Comparison of ENCODE assay signal across 12 cellular contexts in genomic region chr15:57387644-57388076, GRCh38. TPM values are rescaled to one million over a fixed set of nuclear protein-coding genes. Genes with fewer than 3 reads are reported as not detected.
A peak's percentile ranks its signal among the peaks of the same experiment; 100 is the strongest.
DNase-seq lines count a peak whose midpoint lies in the region; ATAC-seq, FAIRE-seq and TF ChIP-seq lines count a peak whose summit lies in the region.
"Had no signal": no experiment of that assay in that cellular context is flagged by ENCODE, and none has a peak within 500 bp of the region (broad histone marks: within the 10 kb centered on the region; RNA-seq: fewer than 3 reads in every experiment).

No MANE protein-coding gene starts in this region.

- CTCF ChIA-PET in H1 (lab: Charles Lee; ENCODE audit: partially characterized antibody), result interaction anchor here (0.9 to 4.5 kb wide), 15 partner anchors 10 to 155 kb away, joined by 3 to 17 read pairs (median 5); partner anchors contain the start of gene CGNL1

- H3K4me2 ChIP-seq in H1 (ENCODE audit: insufficient read depth in 1 of 2, low read depth in 2 of 2, low read length in 2 of 2), result peak overlapping the region; percentile 86 to 100
- H3K4me2 ChIP-seq in mesenchymal stem cell (ENCODE audit: low read length, poor library complexity, severe bottlenecking), result peak overlapping the region; percentile 41

- no peaks in the 10 kb centered on the region for H4K20me1 ChIP-seq in H1 (replicated peaks in 1 of 2; ENCODE audit: control insufficient read depth in 1 of 2, insufficient read depth in 2 of 2, low read length in 2 of 2)

- H3K14ac ChIP-seq in H1 (ENCODE audit: insufficient read length) (no peak overlapping the region), mesenchymal stem cell (ENCODE audit: low read length in 2 of 2) (no peak overlapping the region)

- 6% methylated on average over 2 of the region's 2 CpGs; no CpG with 5 or more reads in 1 of the 2 experiments for WGBS in H1 (ENCODE audit: extremely low coverage in 1 of 2, insufficient coverage in 1 of 2, insufficient read length in 1 of 2, insufficient replicate concordance in 2 of 2, low coverage in 1 of 2, low lambda C conversion rate in 2 of 2, missing lambda C conversion rate in 1 of 2), 2 experiments
- 6% methylated on average over 2 of the region's 2 CpGs for WGBS in mesenchymal stem cell

- H2BK15ac ChIP-seq in H1 (ENCODE audit: low read length) (no peak overlapping the region), mesenchymal stem cell (ENCODE audit: low read depth, poor library complexity, severe bottlenecking) (no peak overlapping the region)

- ATAC-seq in upper lobe of right lung, result peak; percentile 53
- no peak for ATAC-seq in HG03442 (IDR thresholded peaks at IDR 0.05; ENCODE audit: unreplicated experiment)
- ATAC-seq in HG03175 (IDR thresholded peaks at IDR 0.05; ENCODE audit: unreplicated experiment), result no peak

- FAIRE-seq in H1 (lab: Jason Lieb, UNC), result peak; percentile 55

- H4K91ac ChIP-seq in H1 (replicated peaks; ENCODE audit: insufficient read length, low read length) (no peak overlapping the region), mesenchymal stem cell (ENCODE audit: low read length) (no peak overlapping the region)

- H3K27me3 ChIP-seq in right atrium auricular region (no peaks in the 10 kb centered on the region), H1 (replicated peaks in 1 of 4; ENCODE audit: control insufficient read depth in 3 of 4, extremely low read depth in 1 of 4, insufficient read depth in 3 of 4, low read length in 3 of 4) (no peaks in the 10 kb centered on the region), mesenchymal stem cell (ENCODE audit: control insufficient read depth in 1 of 2, insufficient read depth in 1 of 2, low read length in 2 of 2) (peaks cover 0 to 66% of the 10 kb centered on the region in 2 experiments), upper lobe of right lung (no peaks in the 10 kb centered on the region)
- H3K27me3 ChIP-seq: brain microvascular endothelial cell, transverse colon had no signal

- peaks cover 23% of the 10 kb centered on the region for H3K79me1 ChIP-seq in H1 (ENCODE audit: low read depth, low read length)
- peaks cover 25% of the 10 kb centered on the region for H3K79me1 ChIP-seq in mesenchymal stem cell (replicated peaks; ENCODE audit: low read length, poor library complexity, severe bottlenecking)

- H4K8ac ChIP-seq in H1 (ENCODE audit: extremely low read depth, insufficient read depth, low read length) (no peak overlapping the region), mesenchymal stem cell (ENCODE audit: low read length) (no peak overlapping the region)

- H2AFZ ChIP-seq in H1 (ENCODE audit: low read length), result no peak overlapping the region
- H2AFZ ChIP-seq in mesenchymal stem cell (ENCODE audit: low read depth, low read length), result no peak overlapping the region

- no peak overlapping the region for H2BK12ac ChIP-seq in H1 (ENCODE audit: low read depth, low read length)
- H2BK12ac ChIP-seq in mesenchymal stem cell (ENCODE audit: low read length in 2 of 2), result no peak overlapping the region

- intact Hi-C loops in cardiac septum (cut with DNase I), result no loop called here
- intact Hi-C loops in upper lobe of right lung (cut with DNase I), result no loop called here

- H3K9me3 ChIP-seq in right atrium auricular region (no peaks in the 10 kb centered on the region), H1 (ENCODE audit: insufficient read depth in 2 of 2, low read depth in 1 of 2, low read length in 1 of 2) (no peaks in the 10 kb centered on the region), mesenchymal stem cell (ENCODE audit: control insufficient read depth, low read length) (peaks cover 5% of the 10 kb centered on the region), upper lobe of right lung (no peaks in the 10 kb centered on the region)
- H3K9me3 ChIP-seq: transverse colon had no signal

- peak in 1 of 2 experiments; percentile 15; a peak in 1 of 4 replicates for TF ChIP-seq RAD21 in H1 (IDR thresholded peaks at IDR 0.05 in 1 of 2, conservative IDR thresholded peaks at IDR 0.05 in 1 of 2; ENCODE audit: low read depth in 2 of 2, low read length in 2 of 2)

- H3K4ac ChIP-seq in H1 (replicated peaks; ENCODE audit: insufficient read length, low read depth, low read length) (no peak overlapping the region), mesenchymal stem cell (ENCODE audit: low read depth in 1 of 2, low read length in 2 of 2) (no peak overlapping the region)

- no peak overlapping the region for H3K56ac ChIP-seq in H1 (replicated peaks; ENCODE audit: insufficient read length, low read depth, low read length)

- TF ChIP-seq CTCF in right atrium auricular region (IDR thresholded peaks at IDR 0.05), result no peak
- no peak for TF ChIP-seq CTCF in H1 (IDR thresholded peaks at IDR 0.05; ENCODE audit: control extremely low read depth in 1 of 3, insufficient read depth in 1 of 3, low read depth in 1 of 3, low read length in 3 of 3)
- no peak for TF ChIP-seq CTCF in upper lobe of right lung (IDR thresholded peaks at IDR 0.05)

- H3K9ac ChIP-seq in H1 (replicated peaks in 1 of 4; ENCODE audit: extremely low read depth in 1 of 4, low read depth in 3 of 4, low read length in 3 of 4), result peak overlapping the region in 3 of 4 experiments; percentile 19 to 61 (median 20); a peak in 3 of 7 replicates
- H3K9ac ChIP-seq in mesenchymal stem cell (ENCODE audit: low read length), result no peak overlapping the region

- H3K23ac ChIP-seq in H1 (ENCODE audit: insufficient read length) (no peak overlapping the region), mesenchymal stem cell (ENCODE audit: low read length in 2 of 2) (no peak overlapping the region)

- peak; percentile 55 for DNase-seq in right atrium auricular region (ENCODE audit: low spot score)
- DNase-seq in cardiac septum (ENCODE audit: low spot score), result no peak
- DNase-seq in H1 (ENCODE audit: low read depth in 1 of 2, low spot score in 2 of 2), result no peak
- no peak for DNase-seq in mesenchymal stem cell
- no peak for DNase-seq in upper lobe of right lung
- no peak for DNase-seq in occipital lobe (lab: John Stamatoyannopoulos, UW)
- DNase-seq: brain microvascular endothelial cell, NCI-H1048, SW 1271, transverse colon had no signal

- H3K18ac ChIP-seq in H1 (ENCODE audit: extremely low read depth, low read length) (peak overlapping the region; percentile 92; the same call in 1 of the 2 replicates), mesenchymal stem cell (ENCODE audit: low read depth in 1 of 2, low read length in 2 of 2) (no peak overlapping the region)

- H2AK5ac ChIP-seq in H1 (ENCODE audit: low read depth, low read length), result no peak overlapping the region
- H2AK5ac ChIP-seq in mesenchymal stem cell (ENCODE audit: low read length, severe bottlenecking), result peak overlapping the region; percentile 89

- H3K79me2 ChIP-seq in H1 (ENCODE audit: control insufficient read depth in 1 of 2, insufficient read depth in 2 of 2, low read length in 2 of 2), result peaks cover 8 to 79% of the 10 kb centered on the region in 2 experiments; a peak in 3 of 4 replicates

- H4K5ac ChIP-seq in H1 (ENCODE audit: insufficient read length, low read depth, low read length), result peak overlapping the region; percentile 73

- no peak overlapping the region for H2BK20ac ChIP-seq in H1 (ENCODE audit: low read length)

- no peaks in the 10 kb centered on the region for H3K36me3 ChIP-seq in right atrium auricular region
- H3K36me3 ChIP-seq in H1 (ENCODE audit: control insufficient read depth in 2 of 4, insufficient read depth in 4 of 4, low read length in 3 of 4), result no peaks in the 10 kb centered on the region
- peaks cover 0 to 6% of the 10 kb centered on the region in 2 experiments for H3K36me3 ChIP-seq in mesenchymal stem cell (ENCODE audit: control insufficient read depth in 1 of 2, insufficient read depth in 2 of 2, low read depth in 1 of 2, low read length in 2 of 2)
- no peaks in the 10 kb centered on the region for H3K36me3 ChIP-seq in upper lobe of right lung
- H3K36me3 ChIP-seq: brain microvascular endothelial cell, transverse colon had no signal

- TF ChIP-seq POLR2A in H1 (IDR thresholded peaks at IDR 0.05; ENCODE audit: control extremely low read depth in 1 of 2, low read depth in 2 of 2, low read length in 2 of 2), result 0 out of 3 replicates have a peak, but pooled peaks of 1 of the 2 experiments have one; percentile 21

- H3K27ac ChIP-seq in right atrium auricular region (peak overlapping the region; percentile 67), H1 (ENCODE audit: low read depth, low read length) (peak overlapping the region; percentile 68; the same call in 1 of the 2 replicates), mesenchymal stem cell (ENCODE audit: low read length, poor library complexity, severe bottlenecking) (peak overlapping the region; percentile 41), upper lobe of right lung (peak overlapping the region; percentile 63)
- H3K27ac ChIP-seq: brain microvascular endothelial cell, transverse colon had no signal

- POLR2A ChIA-PET in H1 (lab: Charles Lee; ENCODE audit: partially characterized antibody), result interaction anchor here (0.8 to 9.3 kb wide), 15 partner anchors 10 to 118 kb away, joined by 3 to 103 read pairs (median 4); partner anchors contain the start of gene CGNL1

- peak overlapping the region; percentile 47 for H2BK120ac ChIP-seq in H1 (replicated peaks; ENCODE audit: low read depth, low read length)
- H2BK120ac ChIP-seq in mesenchymal stem cell (ENCODE audit: low read depth, low read length), result no peak overlapping the region

- H3K4me3 ChIP-seq in right atrium auricular region, result no peak overlapping the region
- H3K4me3 ChIP-seq in H1 (ENCODE audit: extremely low read depth in 1 of 4, insufficient read depth in 2 of 4, low read depth in 3 of 4, low read length in 4 of 4), result peak overlapping the region; percentile 42 to 56 (median 46); a peak in 7 of 8 replicates
- H3K4me3 ChIP-seq in mesenchymal stem cell (ENCODE audit: insufficient read depth in 1 of 2, low read depth in 1 of 2, low read length in 2 of 2), result no peak overlapping the region
- no peak overlapping the region for H3K4me3 ChIP-seq in upper lobe of right lung
- H3K4me3 ChIP-seq: transverse colon had no signal

- H3K4me1 ChIP-seq in right atrium auricular region, result peaks cover 0 to 32% of the 10 kb centered on the region in 2 donors
- peaks cover 12 to 45% (median 35%) of the 10 kb centered on the region in 4 experiments; a peak in 6 of 7 replicates for H3K4me1 ChIP-seq in H1 (replicated peaks in 1 of 4; ENCODE audit: control insufficient read depth in 3 of 4, insufficient read depth in 4 of 4, low read length in 3 of 4)
- H3K4me1 ChIP-seq in mesenchymal stem cell (ENCODE audit: control insufficient read depth, insufficient read depth, low read depth, low read length), result peaks cover 13% of the 10 kb centered on the region
- peaks cover 6% of the 10 kb centered on the region for H3K4me1 ChIP-seq in upper lobe of right lung

- no peak for TF ChIP-seq EP300 in H1 (IDR thresholded peaks at IDR 0.05; ENCODE audit: borderline replicate concordance in 1 of 2, low read depth in 2 of 2, low read length in 2 of 2)

- H2BK5ac ChIP-seq in H1 (ENCODE audit: low read depth, low read length), result peak overlapping the region; percentile 84
- no peak overlapping the region for H2BK5ac ChIP-seq in mesenchymal stem cell (ENCODE audit: low read depth, low read length, poor library complexity, severe bottlenecking)

- H3K23me2 ChIP-seq in H1 (ENCODE audit: low read depth, low read length), result peaks cover 9% of the 10 kb centered on the region; the same call in 1 of the 2 replicates

RNA-seq across cellular contexts. Expression of gene CGNL1, which starts 11.4 kb away (rescaled TPM):
- total RNA-seq in right atrium auricular region (10 to 100 TPM; 16.4 to 29.8 TPM), cardiac septum (19.6 TPM), upper lobe of right lung (54.9 TPM), occipital lobe (5.3 TPM)
- 72.7 and 75.6 TPM in 2 replicates for total RNA-seq in H1 (2021; fragmentation: NEBNext Ultra II Directional; extraction: Animal tissue kit (Norgen Biotek cat#: 25700))
- polyA plus RNA-seq in H1 (2011; rRNA removed), result 20.4 and 21.8 TPM in 2 replicates
- polyA plus RNA-seq in H1 (2011; cell fraction: cytosol; rRNA removed), result 26.8 TPM
- 42.9 TPM for polyA plus RNA-seq in H1 (2011; cell fraction: nucleus; rRNA removed)
- polyA plus RNA-seq in H1 (2012, experiment 1 of 2), result 52.8 to 62.1 TPM (median 54.3 TPM) in 4 replicates
- 4.5 TPM for polyA plus RNA-seq in H1 (2012, experiment 2 of 2)
- polyA plus RNA-seq in H1 (2013, experiment 1 of 2), result 23.5 TPM
- polyA plus RNA-seq in H1 (2013, experiment 2 of 2), result 21.9 TPM
- polyA minus RNA-seq in H1 (2011; rRNA and poly(A)+ RNA removed), result 52.9 and 54.8 TPM in 2 replicates
- 43.2 TPM for polyA minus RNA-seq in H1 (2011; cell fraction: cytosol; rRNA and poly(A)+ RNA removed)
- 56.4 TPM for polyA minus RNA-seq in H1 (2011; cell fraction: nucleus; rRNA and poly(A)+ RNA removed)
- polyA plus RNA-seq in mesenchymal stem cell (2013, experiment 1 of 2), result 0.23 TPM
- polyA plus RNA-seq in mesenchymal stem cell (2013, experiment 2 of 2), result 0.22 TPM

Comparison
In these comparisons a context has a peak if more than half of its experiments do, and no peak if none do; other contexts are left out.
1. H3K4me3 ChIP-seq: peak in H1 (4 of 4); none in right atrium auricular region (0 of 2), mesenchymal stem cell (0 of 2) and upper lobe of right lung (single experiment).
2. Peak in every context shown above with its lines, with median percentiles within 50 percentile points of each other: H3K27ac ChIP-seq.